17 cellular contexts compared by ENCODE assay signal in genomic region chr3:143352031-143352623, GRCh38.
"Had no signal": no experiment of that assay in that cellular context is flagged by ENCODE, and none has a peak within 500 bp of the region (broad histone marks: within the 10 kb centered on the region; RNA-seq: fewer than 3 reads in every experiment).

No MANE protein-coding gene starts in this region.

- H3K27ac Mint-ChIP-seq: activated naive CD8-positive, alpha-beta T cell treated with anti-CD3 and anti-CD28 coated beads, Interleukin-2, amount 50 U/mL, for 24 hours; activated T-helper 17 cell treated with anti-CD3 and anti-CD28 coated beads, Interleukin-2, amount 50 U/mL, for 72 hours; natural killer cell treated with Interleukin-12 subunit alpha and Interleukin-12 subunit beta and Interleukin-15 and Interleukin-18, amount 100 ng/mL, for 72 hours; stimulated activated effector memory CD8-positive, alpha-beta T cell treated with anti-CD3 and anti-CD28 coated beads, Interleukin-12 subunit alpha, Interleukin-12 subunit beta, amount 100 ng/mL, for 72 hours had no signal

- H3K4me3 Mint-ChIP-seq: activated naive CD8-positive, alpha-beta T cell treated with anti-CD3 and anti-CD28 coated beads, Interleukin-2, amount 50 U/mL, for 24 hours; activated T-helper 17 cell treated with anti-CD3 and anti-CD28 coated beads, Interleukin-2, amount 50 U/mL, for 72 hours; memory B cell; natural killer cell treated with Interleukin-12 subunit alpha and Interleukin-12 subunit beta and Interleukin-15 and Interleukin-18, amount 100 ng/mL, for 72 hours; stimulated activated effector memory CD8-positive, alpha-beta T cell treated with anti-CD3 and anti-CD28 coated beads, Interleukin-12 subunit alpha, Interleukin-12 subunit beta, amount 100 ng/mL, for 72 hours had no signal

- H3K27me3 ChIP-seq: hepatocyte, thyroid gland had no signal

- H2AFZ ChIP-seq: hepatocyte had no signal

- H3K9me3 Mint-ChIP-seq: activated naive CD8-positive, alpha-beta T cell treated with anti-CD3 and anti-CD28 coated beads, Interleukin-2, amount 50 U/mL, for 24 hours; activated T-helper 17 cell treated with anti-CD3 and anti-CD28 coated beads, Interleukin-2, amount 50 U/mL, for 72 hours; memory B cell; natural killer cell treated with Interleukin-12 subunit alpha and Interleukin-12 subunit beta and Interleukin-15 and Interleukin-18, amount 100 ng/mL, for 72 hours; stimulated activated effector memory CD8-positive, alpha-beta T cell treated with anti-CD3 and anti-CD28 coated beads, Interleukin-12 subunit alpha, Interleukin-12 subunit beta, amount 100 ng/mL, for 72 hours had no signal

- H3K36me3 Mint-ChIP-seq: natural killer cell treated with Interleukin-12 subunit alpha and Interleukin-12 subunit beta and Interleukin-15 and Interleukin-18, amount 100 ng/mL, for 72 hours; stimulated activated effector memory CD8-positive, alpha-beta T cell treated with anti-CD3 and anti-CD28 coated beads, Interleukin-12 subunit alpha, Interleukin-12 subunit beta, amount 100 ng/mL, for 72 hours had no signal

- H3K27me3 Mint-ChIP-seq: activated naive CD8-positive, alpha-beta T cell treated with anti-CD3 and anti-CD28 coated beads, Interleukin-2, amount 50 U/mL, for 24 hours; activated T-helper 17 cell treated with anti-CD3 and anti-CD28 coated beads, Interleukin-2, amount 50 U/mL, for 72 hours; memory B cell; natural killer cell treated with Interleukin-12 subunit alpha and Interleukin-12 subunit beta and Interleukin-15 and Interleukin-18, amount 100 ng/mL, for 72 hours had no signal

- H3K36me3 ChIP-seq: left ventricle myocardium inferior, thyroid gland had no signal

- DNase-seq: activated naive CD4-positive, alpha-beta T cell treated with Interleukin-2 at 50 U/mL for 16 hours; activated naive CD8-positive, alpha-beta T cell treated with anti-CD3 and anti-CD28 coated beads, Interleukin-2, amount 50 U/mL, for 24 hours; aorta; cerebellar nuclear complex; erythroblast; islet precursor cell; left ventricle myocardium inferior; psoas muscle; SW 1271; thyroid gland had no signal

- H3K27ac ChIP-seq: hepatocyte, left ventricle myocardium inferior, psoas muscle, thyroid gland had no signal

- H3K79me2 ChIP-seq: hepatocyte had no signal

- FAIRE-seq: urothelium cell line had no signal

- H3K9me3 ChIP-seq: left ventricle myocardium inferior, psoas muscle, thyroid gland had no signal

- H3K4me2 ChIP-seq: hepatocyte had no signal

- H3K4me1 ChIP-seq: left ventricle myocardium inferior, thyroid gland had no signal

- H3K4me3 ChIP-seq: hepatocyte, left ventricle myocardium inferior, psoas muscle, thyroid gland had no signal

- ATAC-seq: activated CD4-positive, CD25-positive, alpha-beta regulatory T cell treated with anti-CD3 and anti-CD28 coated beads, Interleukin-2, amount 50 U/mL, for 24 hours; activated naive CD8-positive, alpha-beta T cell treated with anti-CD3 and anti-CD28 coated beads, Interleukin-2, amount 50 U/mL, for 24 hours; activated T-helper 17 cell treated with anti-CD3 and anti-CD28 coated beads, Interleukin-2, amount 50 U/mL, for 72 hours; psoas muscle; stimulated activated effector memory CD8-positive, alpha-beta T cell treated with anti-CD3 and anti-CD28 coated beads, Interleukin-12 subunit alpha, Interleukin-12 subunit beta, amount 100 ng/mL, for 72 hours had no signal
